Comparison of ENCODE assay signal across 9 cellular contexts in genomic region chr11:102831128-102831708, GRCh38. TPM values are rescaled to one million over a fixed set of nuclear protein-coding genes. Genes with fewer than 3 reads are reported as not detected.
DNase-seq lines count a peak whose midpoint lies in the region; ATAC-seq, FAIRE-seq and TF ChIP-seq lines count a peak whose summit lies in the region.
"Had no signal": no experiment of that assay in that cellular context is flagged by ENCODE, and none has a peak within 500 bp of the region (broad histone marks: within the 10 kb centered on the region; RNA-seq: fewer than 3 reads in every experiment).

No MANE protein-coding gene starts in this region.

- intact Hi-C loops in gastrocnemius medialis (cut with DNase I; ENCODE audit: low total_unique reads): no loop called here

- no peak overlapping the region for H3K27ac Mint-ChIP-seq in T-helper 1 cell treated with Interleukin-12 subunit alpha and Interleukin-12 subunit beta and Interleukin-4 antibody, amounts not matched to agents 30 μg/mL and 1 μg/mL, for 36 hours
- no peak overlapping the region for H3K27ac Mint-ChIP-seq in stimulated activated effector memory CD8-positive, alpha-beta T cell treated with anti-CD3 and anti-CD28 coated beads, Interleukin-12 subunit alpha, Interleukin-12 subunit beta, amount 100 ng/mL, for 72 hours

- no peaks in the 10 kb centered on the region for H3K36me3 ChIP-seq in gastrocnemius medialis

- no peak overlapping the region for H3K4me3 ChIP-seq in gastrocnemius medialis

- no peaks in the 10 kb centered on the region for H3K27me3 ChIP-seq in gastrocnemius medialis

- H3K36me3 Mint-ChIP-seq in T-helper 1 cell treated with Interleukin-12 subunit alpha and Interleukin-12 subunit beta and Interleukin-4 antibody, amounts not matched to agents 30 μg/mL and 1 μg/mL, for 36 hours (ENCODE audit: low read depth): no peaks in the 10 kb centered on the region
- H3K36me3 Mint-ChIP-seq in stimulated activated effector memory CD8-positive, alpha-beta T cell treated with anti-CD3 and anti-CD28 coated beads, Interleukin-12 subunit alpha, Interleukin-12 subunit beta, amount 100 ng/mL, for 72 hours: no peaks in the 10 kb centered on the region

- no peaks in the 10 kb centered on the region for H3K4me1 ChIP-seq in gastrocnemius medialis

- TF ChIP-seq POLR2A in gastrocnemius medialis (IDR thresholded peaks at IDR 0.05): no peak

- no peak for DNase-seq in frontal cortex (ENCODE audit: low spot score in 2 of 2)
- peak; percentile 10 to 28 for DNase-seq in gastrocnemius medialis
- DNase-seq in NCI-H2107 (lab: John Stamatoyannopoulos, UW): no peak
- no peak for DNase-seq in stimulated activated effector memory CD8-positive, alpha-beta T cell treated with anti-CD3 and anti-CD28 coated beads, Interleukin-12 subunit alpha, Interleukin-12 subunit beta, amount 100 ng/mL, for 72 hours (ENCODE audit: low spot score in 2 of 2)

- TF ChIP-seq CTCF in GM12873 (IDR thresholded peaks at IDR 0.05; ENCODE audit: insufficient read depth, low read depth, low read length, missing control alignments): peak; percentile 45
- peak in 1 of 5 experiments; percentile 25 for TF ChIP-seq CTCF in gastrocnemius medialis (IDR thresholded peaks at IDR 0.05 in 4 of 5, conservative IDR thresholded peaks at IDR 0.05 in 1 of 5)

- FAIRE-seq in frontal cortex (lab: Jason Lieb, UNC): peak; percentile 98

- in situ Hi-C loops in gastrocnemius medialis (cut with MboI; ENCODE audit: low sequenced_read_pairs in 4 of 4): no loop called here

- H3K9me3 ChIP-seq in gastrocnemius medialis: no peaks in the 10 kb centered on the region

- no peaks in the 10 kb centered on the region for H3K9me3 Mint-ChIP-seq in T-helper 1 cell treated with Interleukin-12 subunit alpha and Interleukin-12 subunit beta and Interleukin-4 antibody, amounts not matched to agents 30 μg/mL and 1 μg/mL, for 36 hours
- no peaks in the 10 kb centered on the region for H3K9me3 Mint-ChIP-seq in stimulated activated effector memory CD8-positive, alpha-beta T cell treated with anti-CD3 and anti-CD28 coated beads, Interleukin-12 subunit alpha, Interleukin-12 subunit beta, amount 100 ng/mL, for 72 hours

- peaks cover 3% of the 10 kb centered on the region for H3K4me1 Mint-ChIP-seq in T-helper 1 cell treated with Interleukin-12 subunit alpha and Interleukin-12 subunit beta and Interleukin-4 antibody, amounts not matched to agents 30 μg/mL and 1 μg/mL, for 36 hours (ENCODE audit: low read depth)
- H3K4me1 Mint-ChIP-seq in stimulated activated effector memory CD8-positive, alpha-beta T cell treated with anti-CD3 and anti-CD28 coated beads, Interleukin-12 subunit alpha, Interleukin-12 subunit beta, amount 100 ng/mL, for 72 hours: no peaks in the 10 kb centered on the region
- H3K4me1 Mint-ChIP-seq: neural crest cell had no signal

- ATAC-seq in gastrocnemius medialis (no peak), GM21360 (IDR thresholded peaks at IDR 0.05; ENCODE audit: unreplicated experiment) (no peak), HG03196 (IDR thresholded peaks at IDR 0.05; ENCODE audit: unreplicated experiment) (no peak)
- ATAC-seq in stimulated activated effector memory CD8-positive, alpha-beta T cell treated with anti-CD3 and anti-CD28 coated beads, Interleukin-12 subunit alpha, Interleukin-12 subunit beta, amount 100 ng/mL, for 72 hours: no peak

- peaks cover 32% of the 10 kb centered on the region for H3K27me3 Mint-ChIP-seq in T-helper 1 cell treated with Interleukin-12 subunit alpha and Interleukin-12 subunit beta and Interleukin-4 antibody, amounts not matched to agents 30 μg/mL and 1 μg/mL, for 36 hours (ENCODE audit: low read depth)

- peak overlapping the region; percentile 23 for H3K4me3 Mint-ChIP-seq in T-helper 1 cell treated with Interleukin-12 subunit alpha and Interleukin-12 subunit beta and Interleukin-4 antibody, amounts not matched to agents 30 μg/mL and 1 μg/mL, for 36 hours
- no peak overlapping the region for H3K4me3 Mint-ChIP-seq in stimulated activated effector memory CD8-positive, alpha-beta T cell treated with anti-CD3 and anti-CD28 coated beads, Interleukin-12 subunit alpha, Interleukin-12 subunit beta, amount 100 ng/mL, for 72 hours
- H3K4me3 Mint-ChIP-seq: neural crest cell had no signal

- H3K27ac ChIP-seq in gastrocnemius medialis: no peak overlapping the region

RNA-seq across cellular contexts. Expression of gene MMP3, which starts 12.2 kb away (rescaled TPM):
- total RNA-seq in frontal cortex (not detected), gastrocnemius medialis (100 to 1,000 TPM in 1 of 4 donors, 10 to 100 TPM in 3; 10.4 to 201 (median 80.5) TPM)
- total RNA-seq: neural crest cell had no signal

RNA-seq across cellular contexts. Expression of gene MMP1, which starts 33.3 kb away (rescaled TPM):
- total RNA-seq in frontal cortex (not detected), gastrocnemius medialis (not detected)
- total RNA-seq: neural crest cell had no signal

RNA-seq across cellular contexts. Expression of gene MMP12, which starts 43.6 kb away (rescaled TPM):
- total RNA-seq in frontal cortex (not detected), gastrocnemius medialis (not detected)
- total RNA-seq: neural crest cell had no signal

RNA-seq across cellular contexts. Expression of gene MMP10, which starts 50.8 kb away (rescaled TPM):
- total RNA-seq in frontal cortex (not detected), gastrocnemius medialis (not detected)
- total RNA-seq: neural crest cell had no signal

Comparison
In these comparisons a context has a peak if more than half of its experiments do, and no peak if none do; other contexts are left out.
1. DNase-seq: peak in gastrocnemius medialis (2 of 2); none in frontal cortex (0 of 2), NCI-H2107 (single experiment) and stimulated activated effector memory CD8-positive, alpha-beta T cell treated with anti-CD3 and anti-CD28 coated beads, Interleukin-12 subunit alpha, Interleukin-12 subunit beta, amount 100 ng/mL, for 72 hours (0 of 2).
2. RNA of gene MMP3, which starts 12.2 kb away (total RNA-seq): 10.4 to 201 TPM in gastrocnemius medialis; not detected in frontal cortex (single experiment); every median in the first group is over 10 times any median in the second.